Comparison of ENCODE assay signal across 8 cellular contexts in the genomic region with DNA sequence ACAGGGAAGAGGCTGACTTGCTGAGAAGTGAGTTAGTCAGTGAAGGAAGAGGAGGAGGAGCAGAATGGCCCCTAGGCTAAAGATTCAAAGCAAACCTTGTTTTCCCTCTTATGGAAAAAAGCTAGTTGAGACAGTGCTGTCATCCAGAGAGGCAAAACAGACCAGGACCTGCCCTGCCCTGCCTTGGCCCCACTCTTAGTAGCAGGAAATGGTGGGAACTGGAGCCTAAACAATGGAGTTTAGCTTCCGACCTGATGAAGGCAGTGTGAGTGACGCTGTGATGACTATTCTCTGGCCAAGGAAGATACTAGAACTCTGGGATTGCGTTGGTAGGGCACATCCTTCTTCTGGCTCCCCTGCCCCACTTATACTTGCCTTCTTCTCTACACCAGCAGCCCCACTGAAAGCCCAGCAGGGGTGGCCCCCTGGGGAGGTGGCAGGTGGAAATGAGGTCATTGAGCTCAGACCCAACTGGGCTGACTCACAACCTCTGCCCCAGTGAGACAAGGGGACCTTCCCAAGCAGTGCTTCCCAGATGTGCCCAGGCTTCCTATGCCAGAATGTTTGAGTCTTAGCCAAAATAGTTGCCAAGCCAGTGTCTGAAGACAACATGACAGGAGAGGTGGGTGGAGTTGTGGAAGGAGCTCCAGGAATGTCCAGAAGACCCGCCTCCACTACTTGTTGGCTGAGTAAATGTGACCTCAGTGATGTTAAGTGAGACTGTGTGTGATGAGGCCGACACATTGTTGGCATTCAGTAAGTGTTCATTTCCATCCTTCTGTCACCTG. TPM values are rescaled to one million over a fixed set of nuclear protein-coding genes. Genes with fewer than 3 reads are reported as not detected.
DNase-seq lines count a peak whose midpoint lies in the region; ATAC-seq and TF ChIP-seq lines count a peak whose summit lies in the region.

No MANE protein-coding gene starts in this region.

- H3K4me3 ChIP-seq in A673 (ENCODE audit: low read depth, low read length, poor library complexity, severe bottlenecking) (no peak overlapping the region), MG63 (no peak overlapping the region)

- peak overlapping the region; percentile 59 for H3K4me3 Mint-ChIP-seq in activated naive CD8-positive, alpha-beta T cell treated with anti-CD3 and anti-CD28 coated beads for 36 hours
- peak overlapping the region; percentile 45 to 86 (median 62) for H3K4me3 Mint-ChIP-seq in immature natural killer cell
- H3K4me3 Mint-ChIP-seq in stimulated activated naive CD8-positive, alpha-beta T cell treated with anti-CD3 and anti-CD28 coated beads, Interleukin-15, Interleukin-2, amounts not matched to agents 100 ng/mL and 50 ng/mL, for 24 hours: peak overlapping the region; percentile 64

- peaks cover 53% of the 10 kb centered on the region for H3K4me1 Mint-ChIP-seq in activated naive CD8-positive, alpha-beta T cell treated with anti-CD3 and anti-CD28 coated beads for 36 hours
- peaks cover 82 to 85% of the 10 kb centered on the region in 2 donors for H3K4me1 Mint-ChIP-seq in immature natural killer cell
- peaks cover 77% of the 10 kb centered on the region for H3K4me1 Mint-ChIP-seq in stimulated activated naive CD8-positive, alpha-beta T cell treated with anti-CD3 and anti-CD28 coated beads, Interleukin-15, Interleukin-2, amounts not matched to agents 100 ng/mL and 50 ng/mL, for 24 hours (ENCODE audit: low read depth)

- no peaks in the 10 kb centered on the region for H3K27me3 Mint-ChIP-seq in activated naive CD8-positive, alpha-beta T cell treated with anti-CD3 and anti-CD28 coated beads for 36 hours
- peaks cover 0 to 4% (median 4%) of the 10 kb centered on the region in 3 donors for H3K27me3 Mint-ChIP-seq in immature natural killer cell (ENCODE audit: low read depth in 3 of 3)
- H3K27me3 Mint-ChIP-seq in stimulated activated naive CD8-positive, alpha-beta T cell treated with anti-CD3 and anti-CD28 coated beads, Interleukin-15, Interleukin-2, amounts not matched to agents 100 ng/mL and 50 ng/mL, for 24 hours: no peaks in the 10 kb centered on the region

- DNase-seq in A673 (ENCODE audit: low spot score): peak; percentile 17
- peak; percentile 87 for DNase-seq in MG63
- DNase-seq in activated naive CD8-positive, alpha-beta T cell treated with anti-CD3 and anti-CD28 coated beads for 36 hours: peak; percentile 65
- DNase-seq in immature natural killer cell: peak in 1 of 3 donors; percentile 35
- no peak for DNase-seq in GOT3 (lab: John Stamatoyannopoulos, UW)

- no peaks in the 10 kb centered on the region for H3K27me3 ChIP-seq in A673 (replicated peaks; ENCODE audit: insufficient read depth, low read depth, low read length, poor library complexity)
- no peaks in the 10 kb centered on the region for H3K27me3 ChIP-seq in MG63

- intact Hi-C loops in A673 (cut with micrococcal nuclease; ENCODE audit: unreplicated experiment): no loop called here

- POLR2A ChIA-PET in A673 (lab: Charles Lee; ENCODE audit: low non-redundant PET): no interaction called here

- peaks cover 30% of the 10 kb centered on the region for H3K36me3 Mint-ChIP-seq in activated naive CD8-positive, alpha-beta T cell treated with anti-CD3 and anti-CD28 coated beads for 36 hours
- H3K36me3 Mint-ChIP-seq in immature natural killer cell: peaks cover 7 to 34% (median 14%) of the 10 kb centered on the region in 3 donors
- peaks cover 62% of the 10 kb centered on the region for H3K36me3 Mint-ChIP-seq in stimulated activated naive CD8-positive, alpha-beta T cell treated with anti-CD3 and anti-CD28 coated beads, Interleukin-15, Interleukin-2, amounts not matched to agents 100 ng/mL and 50 ng/mL, for 24 hours (ENCODE audit: low read depth)

- H3K27ac Mint-ChIP-seq in activated naive CD8-positive, alpha-beta T cell treated with anti-CD3 and anti-CD28 coated beads for 36 hours: peak overlapping the region; percentile 90
- H3K27ac Mint-ChIP-seq in immature natural killer cell: peak overlapping the region; percentile 91 to 95 (median 92)
- peak overlapping the region; percentile 95 for H3K27ac Mint-ChIP-seq in stimulated activated naive CD8-positive, alpha-beta T cell treated with anti-CD3 and anti-CD28 coated beads, Interleukin-15, Interleukin-2, amounts not matched to agents 100 ng/mL and 50 ng/mL, for 24 hours

- no peak for TF ChIP-seq CTCF in A673 (conservative IDR thresholded peaks at IDR 0.05; ENCODE audit: low read depth, low read length)

- H3K9me3 Mint-ChIP-seq in activated naive CD8-positive, alpha-beta T cell treated with anti-CD3 and anti-CD28 coated beads for 36 hours: peaks cover 2% of the 10 kb centered on the region
- no peaks in the 10 kb centered on the region for H3K9me3 Mint-ChIP-seq in immature natural killer cell
- no peaks in the 10 kb centered on the region for H3K9me3 Mint-ChIP-seq in stimulated activated naive CD8-positive, alpha-beta T cell treated with anti-CD3 and anti-CD28 coated beads, Interleukin-15, Interleukin-2, amounts not matched to agents 100 ng/mL and 50 ng/mL, for 24 hours

- CTCF ChIA-PET in A673 (lab: Charles Lee): no interaction called here

- peak; percentile 57 for ATAC-seq in GM19397 (IDR thresholded peaks at IDR 0.05; ENCODE audit: unreplicated experiment)
- no peak for ATAC-seq in HG03135 (IDR thresholded peaks at IDR 0.05; ENCODE audit: unreplicated experiment)

- H3K27ac ChIP-seq in A673 (ENCODE audit: low read depth, low read length, poor library complexity, severe bottlenecking): peak overlapping the region; percentile 53

- no peaks in the 10 kb centered on the region for H3K9me3 ChIP-seq in A673 (ENCODE audit: low read depth, low read length, poor library complexity, severe bottlenecking)
- no peaks in the 10 kb centered on the region for H3K9me3 ChIP-seq in MG63

- H3K36me3 ChIP-seq in A673 (ENCODE audit: insufficient read depth, low read length, poor library complexity, severe bottlenecking) (no peaks in the 10 kb centered on the region), MG63 (peaks cover 2% of the 10 kb centered on the region)

- peaks cover 32% of the 10 kb centered on the region for H3K4me1 ChIP-seq in A673 (ENCODE audit: insufficient read depth, low read length, poor library complexity, severe bottlenecking)

- BruUV-seq in A673 (replicated peaks; lab: Mats Ljungman, UMichigan): no TSS peak

RNA-seq across cellular contexts. Expression of gene MSN, which starts 38.8 kb away (rescaled TPM):
- 415 and 468 TPM in 2 replicates for total RNA-seq in A673 (2021)
- 303 and 315 TPM in 2 replicates for total RNA-seq in MG63 (2014; rRNA removed; shearing (Covaris generic); ENCODE audit: low replicate concordance)
- 100 to 1,000 TPM; 433 to 443 TPM for total RNA-seq in activated naive CD8-positive, alpha-beta T cell treated with anti-CD3 and anti-CD28 coated beads for 36 hours
- 1,000 to 10,000 TPM; 1,039 to 1,577 (median 1,568) TPM for polyA plus RNA-seq in immature natural killer cell
